ENCODE assay signal across 27 cellular contexts in genomic region chr20:58084966-58085365, GRCh38.
DNase-seq lines count a peak whose midpoint lies in the region; ATAC-seq, FAIRE-seq and TF ChIP-seq lines count a peak whose summit lies in the region.
"Had no signal": no experiment of that assay in that cellular context is flagged by ENCODE, and none has a peak within 500 bp of the region (broad histone marks: within the 10 kb centered on the region; RNA-seq: fewer than 3 reads in every experiment).

No MANE protein-coding gene starts in this region.

- H3K9ac ChIP-seq in endothelial cell of umbilical vein (replicated peaks; ENCODE audit: extremely low read depth, insufficient read depth, low read length): no peak overlapping the region
- H3K9ac ChIP-seq: neural progenitor cell had no signal

- H3K27ac ChIP-seq in right atrium auricular region (no peak overlapping the region), endothelial cell of umbilical vein (ENCODE audit: insufficient read depth, low read depth, low read length) (no peak overlapping the region)
- H3K27ac ChIP-seq: adrenal gland, cardiac muscle cell, heart right ventricle, HL-60, left lung, neural progenitor cell, upper lobe of left lung had no signal

- POLR2A ChIA-PET in endothelial cell of umbilical vein (lab: Charles Lee): no interaction called here

- CTCF ChIA-PET in endothelial cell of umbilical vein (lab: Charles Lee): interaction anchor here (0.7 to 4.3 kb wide), 3 partner anchors 10 to 463 kb away, joined by 3 to 89 read pairs (median 83); partner anchors contain the start of gene ZBP1

- TF ChIP-seq CTCF in right atrium auricular region (IDR thresholded peaks at IDR 0.05): no peak
- TF ChIP-seq CTCF in endothelial cell of umbilical vein (IDR thresholded peaks at IDR 0.05; ENCODE audit: extremely low read depth in 1 of 2, insufficient read depth in 1 of 2, low read depth in 1 of 2, low read length in 2 of 2): no peak
- TF ChIP-seq CTCF in nephron (IDR thresholded peaks at IDR 0.05; ENCODE audit: unreplicated experiment in 3 of 3): no peak

- H3K9me1 ChIP-seq in endothelial cell of umbilical vein (replicated peaks; ENCODE audit: control insufficient read depth, extremely low read depth, insufficient read depth, low read length): no peaks in the 10 kb centered on the region

- H3K4me3 ChIP-seq in right atrium auricular region (no peak overlapping the region), endothelial cell of umbilical vein (replicated peaks in 1 of 3; ENCODE audit: insufficient read depth in 1 of 3, low read depth in 1 of 3, low read length in 3 of 3) (no peak overlapping the region)
- H3K4me3 ChIP-seq: adrenal gland, cardiac muscle cell, heart right ventricle, left lung, neural progenitor cell, upper lobe of left lung had no signal

- in situ Hi-C loops in KBM-7 (cut with MboI; ENCODE audit: low pct_unique_long_range_greater_than_20kb, low sequenced_read_pairs): no loop called here

- TF ChIP-seq POLR2A in endothelial cell of umbilical vein (IDR thresholded peaks at IDR 0.05; ENCODE audit: low read depth, low read length): no peak

- peaks cover 3% of the 10 kb centered on the region for H3K9me3 Mint-ChIP-seq in nephron
- no peaks in the 10 kb centered on the region for H3K9me3 Mint-ChIP-seq in activated T-helper 1 cell treated with anti-CD3 and anti-CD28 coated beads, Interleukin-12 subunit alpha, Interleukin-12 subunit beta, Interleukin-2, Interleukin-4 antibody, amounts not matched to agents 30 ng/mL and 10 ng/mL and 1 ng/mL, durations not matched to agents 14 hours and 24 hours and 36 hours
- H3K9me3 Mint-ChIP-seq: neural progenitor cell; stimulated activated naive CD8-positive, alpha-beta T cell treated with anti-CD3 and anti-CD28 coated beads, Interleukin-15, amount 100 ng/mL, for 72 hours had no signal

- no peaks in the 10 kb centered on the region for H4K20me1 ChIP-seq in endothelial cell of umbilical vein (replicated peaks; ENCODE audit: control insufficient read depth, extremely low read depth, insufficient read depth, low read length)

- intact Hi-C loops in Right ventricle myocardium inferior (cut with DNase I): loop anchor here (5.0 to 10.0 kb wide), 2 partner anchors 370 to 488 kb away; partner anchors contain the start of gene PMEPA1
- intact Hi-C loops in endothelial cell of umbilical vein (cut with micrococcal nuclease): loop anchor here (5.0 kb wide), 3 partner anchors 88 to 148 kb away; no protein-coding TSS in a partner anchor
- intact Hi-C loops in activated T-helper 1 cell treated with anti-CD3 and anti-CD28 coated beads, Interleukin-12 subunit alpha, Interleukin-12 subunit beta, Interleukin-2, Interleukin-4 antibody, amounts not matched to agents 30 ng/mL and 10 ng/mL and 1 ng/mL, durations not matched to agents 14 hours and 24 hours and 36 hours (cut with micrococcal nuclease): no loop called here

- no peak overlapping the region for H2AFZ ChIP-seq in endothelial cell of umbilical vein (ENCODE audit: low read depth, low read length)
- H2AFZ ChIP-seq: neural progenitor cell had no signal

- H3K27ac Mint-ChIP-seq in nephron: peak overlapping the region; percentile 43 to 70 (median 67)
- H3K27ac Mint-ChIP-seq in activated T-helper 1 cell treated with anti-CD3 and anti-CD28 coated beads, Interleukin-12 subunit alpha, Interleukin-12 subunit beta, Interleukin-2, Interleukin-4 antibody, amounts not matched to agents 30 ng/mL and 10 ng/mL and 1 ng/mL, durations not matched to agents 14 hours and 24 hours and 36 hours: no peak overlapping the region
- H3K27ac Mint-ChIP-seq: activated CD8-positive, alpha-beta T cell treated with anti-CD3 and anti-CD28 coated beads, Interleukin-2, amount 10 ng/mL, durations not matched to agents 7 days and 5 days; neural progenitor cell; stimulated activated naive CD8-positive, alpha-beta T cell treated with anti-CD3 and anti-CD28 coated beads, Interleukin-15, amount 100 ng/mL, for 72 hours had no signal

- FAIRE-seq in endothelial cell of umbilical vein (lab: Jason Lieb, UNC): no peak
- FAIRE-seq: GM12892, TTC549 had no signal

- dilution Hi-C loops in endothelial cell of umbilical vein (cut with MboI; ENCODE audit: extremely low pct_ligation_motif_present, low sequenced_read_pairs): loop anchor here (25.0 kb wide), 1 partner anchor 448 kb away; no protein-coding TSS in a partner anchor

- no peaks in the 10 kb centered on the region for H3K36me3 Mint-ChIP-seq in nephron (ENCODE audit: low read depth)
- H3K36me3 Mint-ChIP-seq in activated T-helper 1 cell treated with anti-CD3 and anti-CD28 coated beads, Interleukin-12 subunit alpha, Interleukin-12 subunit beta, Interleukin-2, Interleukin-4 antibody, amounts not matched to agents 30 ng/mL and 10 ng/mL and 1 ng/mL, durations not matched to agents 14 hours and 24 hours and 36 hours (ENCODE audit: low read depth): no peaks in the 10 kb centered on the region
- H3K36me3 Mint-ChIP-seq: neural progenitor cell had no signal

- no peak for ATAC-seq in Right ventricle myocardium inferior
- ATAC-seq in GM21526 (IDR thresholded peaks at IDR 0.05; ENCODE audit: low FRiP score, unreplicated experiment): no peak
- ATAC-seq: activated CD8-positive, alpha-beta T cell treated with anti-CD3 and anti-CD28 coated beads, Interleukin-2, amount 10 ng/mL, durations not matched to agents 7 days and 5 days; heart right ventricle; left lung; stimulated activated naive CD8-positive, alpha-beta T cell treated with anti-CD3 and anti-CD28 coated beads, Interleukin-15, amount 100 ng/mL, for 72 hours had no signal

- H3K4me1 ChIP-seq in right atrium auricular region (no peaks in the 10 kb centered on the region), endothelial cell of umbilical vein (ENCODE audit: control insufficient read depth, extremely low read depth, insufficient read depth, low read length) (peaks cover 8% of the 10 kb centered on the region)
- H3K4me1 ChIP-seq: adrenal gland, Caco-2, left lung, neural progenitor cell, upper lobe of left lung had no signal

- no peak overlapping the region for H3K4me3 Mint-ChIP-seq in nephron
- no peak overlapping the region for H3K4me3 Mint-ChIP-seq in activated T-helper 1 cell treated with anti-CD3 and anti-CD28 coated beads, Interleukin-12 subunit alpha, Interleukin-12 subunit beta, Interleukin-2, Interleukin-4 antibody, amounts not matched to agents 30 ng/mL and 10 ng/mL and 1 ng/mL, durations not matched to agents 14 hours and 24 hours and 36 hours
- H3K4me3 Mint-ChIP-seq: activated CD8-positive, alpha-beta T cell treated with anti-CD3 and anti-CD28 coated beads, Interleukin-2, amount 10 ng/mL, durations not matched to agents 7 days and 5 days; neural progenitor cell; stimulated activated naive CD8-positive, alpha-beta T cell treated with anti-CD3 and anti-CD28 coated beads, Interleukin-15, amount 100 ng/mL, for 72 hours had no signal

- no peaks in the 10 kb centered on the region for H3K79me2 ChIP-seq in endothelial cell of umbilical vein (ENCODE audit: control insufficient read depth, insufficient read depth, low read length)

- DNase-seq in right atrium auricular region (ENCODE audit: low spot score): peak; percentile 28
- DNase-seq in Right ventricle myocardium inferior (ENCODE audit: missing footprints): no peak
- DNase-seq in endothelial cell of umbilical vein (ENCODE audit: low read depth, low spot score): peak; percentile 12
- DNase-seq in activated gamma-delta T cell (lab: John Stamatoyannopoulos, UW): no peak
- DNase-seq in activated T-helper 1 cell treated with anti-CD3 and anti-CD28 coated beads, Interleukin-12 subunit alpha, Interleukin-12 subunit beta, Interleukin-2, Interleukin-4 antibody, amounts not matched to agents 30 ng/mL and 10 ng/mL and 1 ng/mL, durations not matched to agents 14 hours and 24 hours and 36 hours (ENCODE audit: low spot score): no peak
- no peak for DNase-seq in KBM-7
- DNase-seq: activated CD4-positive, alpha-beta T cell treated with anti-CD3 and anti-CD28 coated beads for 1 hour; activated CD8-positive, alpha-beta T cell treated with anti-CD3 and anti-CD28 coated beads, Interleukin-2, amount 10 ng/mL, durations not matched to agents 7 days and 5 days; activated naive CD4-positive, alpha-beta T cell; activated T-cell treated with anti-CD3 and anti-CD28 coated beads, Interleukin-2, amount 50 U/mL, for 1 hour; dermis blood vessel endothelial cell; heart right ventricle; left lung; NCI-H1417; NCI-H526 treated with DMSO at 0.1 percent for 48 hours; stimulated activated naive CD8-positive, alpha-beta T cell treated with anti-CD3 and anti-CD28 coated beads, Interleukin-15, amount 100 ng/mL, for 72 hours; T-helper 1 cell had no signal

- H3K27me3 Mint-ChIP-seq in nephron (ENCODE audit: low read depth): peaks cover 4% of the 10 kb centered on the region
- peaks cover 7% of the 10 kb centered on the region for H3K27me3 Mint-ChIP-seq in activated T-helper 1 cell treated with anti-CD3 and anti-CD28 coated beads, Interleukin-12 subunit alpha, Interleukin-12 subunit beta, Interleukin-2, Interleukin-4 antibody, amounts not matched to agents 30 ng/mL and 10 ng/mL and 1 ng/mL, durations not matched to agents 14 hours and 24 hours and 36 hours (ENCODE audit: insufficient read depth)
- H3K27me3 Mint-ChIP-seq: stimulated activated naive CD8-positive, alpha-beta T cell treated with anti-CD3 and anti-CD28 coated beads, Interleukin-15, amount 100 ng/mL, for 72 hours had no signal

- H3K4me1 Mint-ChIP-seq in nephron: peaks cover 29% of the 10 kb centered on the region
- no peaks in the 10 kb centered on the region for H3K4me1 Mint-ChIP-seq in activated T-helper 1 cell treated with anti-CD3 and anti-CD28 coated beads, Interleukin-12 subunit alpha, Interleukin-12 subunit beta, Interleukin-2, Interleukin-4 antibody, amounts not matched to agents 30 ng/mL and 10 ng/mL and 1 ng/mL, durations not matched to agents 14 hours and 24 hours and 36 hours (ENCODE audit: low read depth)
- H3K4me1 Mint-ChIP-seq: neural progenitor cell; stimulated activated naive CD8-positive, alpha-beta T cell treated with anti-CD3 and anti-CD28 coated beads, Interleukin-15, amount 100 ng/mL, for 72 hours had no signal

- no peaks in the 10 kb centered on the region for H3K36me3 ChIP-seq in right atrium auricular region
- H3K36me3 ChIP-seq in endothelial cell of umbilical vein (ENCODE audit: control insufficient read depth in 2 of 2, extremely low read depth in 1 of 2, insufficient read depth in 2 of 2, low read length in 2 of 2): no peaks in the 10 kb centered on the region
- H3K36me3 ChIP-seq: adrenal gland, cardiac muscle cell, heart right ventricle, left lung, neural progenitor cell, upper lobe of left lung had no signal

- no peak overlapping the region for H3K4me2 ChIP-seq in endothelial cell of umbilical vein (ENCODE audit: insufficient read depth, low read length)
- H3K4me2 ChIP-seq: neural progenitor cell had no signal

- H3K9me3 ChIP-seq in right atrium auricular region: no peaks in the 10 kb centered on the region
- H3K9me3 ChIP-seq in endothelial cell of umbilical vein (replicated peaks; ENCODE audit: control insufficient read depth, insufficient read depth, low read length): no peaks in the 10 kb centered on the region
- H3K9me3 ChIP-seq: adrenal gland, Caco-2, heart right ventricle, left lung, upper lobe of left lung had no signal

- BruUV-seq in endothelial cell of umbilical vein (replicated peaks; lab: Mats Ljungman, UMichigan): no TSS peak

- H3K27me3 ChIP-seq in right atrium auricular region (no peaks in the 10 kb centered on the region), endothelial cell of umbilical vein (ENCODE audit: control insufficient read depth in 2 of 2, insufficient read depth in 2 of 2, low read length in 2 of 2) (no peaks in the 10 kb centered on the region)
- H3K27me3 ChIP-seq: adrenal gland, cardiac muscle cell, heart right ventricle, left lung, neural progenitor cell, upper lobe of left lung had no signal

Comparison
In these comparisons a context has a peak if more than half of its experiments do, and no peak if none do; other contexts are left out.
1. DNase-seq: peak in right atrium auricular region (single experiment) and endothelial cell of umbilical vein (single experiment); none in Right ventricle myocardium inferior (single experiment), activated gamma-delta T cell (single experiment), activated T-helper 1 cell treated with anti-CD3 and anti-CD28 coated beads, Interleukin-12 subunit alpha, Interleukin-12 subunit beta, Interleukin-2, Interleukin-4 antibody, amounts not matched to agents 30 ng/mL and 10 ng/mL and 1 ng/mL, durations not matched to agents 14 hours and 24 hours and 36 hours (single experiment) and KBM-7 (single experiment).